In the genomic region with DNA sequence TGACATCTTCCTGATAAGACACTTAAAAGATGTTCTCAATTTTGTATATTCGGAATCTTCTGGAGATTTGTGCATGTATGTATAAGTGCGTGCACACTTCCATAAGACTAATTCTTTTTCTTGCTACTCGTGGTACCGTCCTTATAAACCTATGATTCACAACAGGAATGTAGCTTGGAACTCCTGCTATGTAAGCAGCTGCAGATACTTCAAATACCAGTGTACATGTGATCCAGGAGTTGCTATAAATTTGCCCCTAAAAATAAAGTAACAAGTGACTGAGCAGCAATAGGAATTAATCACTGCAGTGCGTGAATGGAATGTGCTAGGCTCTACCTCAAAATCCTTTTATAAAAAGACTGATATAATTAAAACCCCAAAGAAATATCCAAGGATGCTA, we compare ENCODE assay signal across 12 cellular contexts.
A peak's percentile ranks its signal among the peaks of the same experiment; 100 is the strongest.
DNase-seq lines count a peak whose midpoint lies in the region; ATAC-seq and TF ChIP-seq lines count a peak whose summit lies in the region.
"Had no signal": no experiment of that assay in that cellular context is flagged by ENCODE, and none has a peak within 500 bp of the region (broad histone marks: within the 10 kb centered on the region; RNA-seq: fewer than 3 reads in every experiment).

No MANE protein-coding gene starts in this region.

- no peak for TF ChIP-seq POLR2A in gastroesophageal sphincter (IDR thresholded peaks at IDR 0.05)
- peak in 1 of 2 donors; percentile 19 for TF ChIP-seq POLR2A in thyroid gland (IDR thresholded peaks at IDR 0.05)

- H3K27me3 ChIP-seq in gastroesophageal sphincter = no peaks in the 10 kb centered on the region
- no peaks in the 10 kb centered on the region for H3K27me3 ChIP-seq in thyroid gland

- H3K36me3 ChIP-seq in gastroesophageal sphincter (no peaks in the 10 kb centered on the region), thyroid gland (no peaks in the 10 kb centered on the region)

- DNase-seq in HFF-Myc (ENCODE audit: extremely low read depth, low read depth) (peak; percentile 51), amniotic epithelial cell (ENCODE audit: low read depth) (peak; percentile 89), thyroid gland (no peak), DMS153 (lab: John Stamatoyannopoulos, UW) (no peak), activated gamma-delta T cell treated with Interleukin-2 at 50 U/mL for 16 hours (no peak)
- DNase-seq: activated B cell treated with CpG ODN at 0.5 μM for 24 hours; activated T-cell treated with anti-CD3 and anti-CD28 coated beads, Interleukin-2, amount 50 U/mL, for 1 hour; DND-41; NCI-H446 treated with DMSO at 0.1 percent for 48 hours; SIG-M5 had no signal

- H3K4me3 ChIP-seq in HFF-Myc (replicated peaks; ENCODE audit: low read depth, low read length) = no peak overlapping the region
- no peak overlapping the region for H3K4me3 ChIP-seq in gastroesophageal sphincter
- no peak overlapping the region for H3K4me3 ChIP-seq in thyroid gland (replicated peaks in 1 of 3)

- H3K4me1 ChIP-seq in gastroesophageal sphincter = peaks cover 0 to 12% (median 0%) of the 10 kb centered on the region in 3 donors
- peaks cover 15 to 18% of the 10 kb centered on the region in 2 donors for H3K4me1 ChIP-seq in thyroid gland

- H3K27ac ChIP-seq in gastroesophageal sphincter (peak overlapping the region in 2 of 4 donors; percentile 64 to 65), thyroid gland (peak overlapping the region; percentile 64 to 69 (median 64))

- intact Hi-C loops in thyroid gland (cut with DNase I) = no loop called here

- 40 to 43% methylated on average over 5 of the region's 5 CpGs for WGBS in gastroesophageal sphincter (ENCODE audit: low coverage in 1 of 2), 2 donors
- 45 to 49% methylated on average over 5 of the region's 5 CpGs for WGBS in thyroid gland, 2 donors

- H3K9me3 ChIP-seq in gastroesophageal sphincter (no peaks in the 10 kb centered on the region), thyroid gland (no peaks in the 10 kb centered on the region)

- no peak for TF ChIP-seq EP300 in gastroesophageal sphincter (IDR thresholded peaks at IDR 0.05)

- peak; percentile 74 for ATAC-seq in gastroesophageal sphincter
- ATAC-seq in HG03108 (IDR thresholded peaks at IDR 0.05; ENCODE audit: unreplicated experiment) = no peak

- TF ChIP-seq CTCF in HFF-Myc (IDR thresholded peaks at IDR 0.05; ENCODE audit: low read depth, low read length, missing control alignments) = no peak
- no peak for TF ChIP-seq CTCF in gastroesophageal sphincter (IDR thresholded peaks at IDR 0.05)
- TF ChIP-seq CTCF in thyroid gland (IDR thresholded peaks at IDR 0.05) = no peak

Comparison
In these comparisons a context has a peak if more than half of its experiments do, and no peak if none do; other contexts are left out.
1. DNase-seq: peak in HFF-Myc (single experiment) and amniotic epithelial cell (single experiment); none in thyroid gland (0 of 2), DMS153 (single experiment) and activated gamma-delta T cell treated with Interleukin-2 at 50 U/mL for 16 hours (single experiment).